In the genomic region with DNA sequence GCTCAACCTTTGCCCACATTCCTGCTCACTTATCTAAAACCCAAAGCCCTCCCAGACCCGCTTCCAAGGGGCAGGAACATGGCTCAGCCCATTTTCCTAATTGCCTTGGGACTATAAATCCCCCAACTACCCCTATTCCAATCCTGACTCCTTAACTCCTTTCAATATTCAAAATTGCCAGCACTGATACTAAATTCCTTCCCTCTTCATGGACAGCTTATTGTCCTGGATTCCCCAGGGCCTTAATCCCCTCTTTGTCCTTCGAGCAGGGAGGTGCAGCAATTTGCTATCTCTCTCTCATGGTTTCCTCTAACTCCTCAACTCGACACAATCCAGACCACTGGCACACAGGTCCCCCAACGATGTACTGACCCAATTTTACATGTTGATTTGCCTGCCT, we compare ENCODE assay signal across 23 cellular contexts.
DNase-seq lines count a peak whose midpoint lies in the region; TF ChIP-seq lines count a peak whose summit lies in the region.
"Had no signal": no experiment of that assay in that cellular context is flagged by ENCODE, and none has a peak within 500 bp of the region (broad histone marks: within the 10 kb centered on the region; RNA-seq: fewer than 3 reads in every experiment).

No MANE protein-coding gene starts in this region.

- no peaks in the 10 kb centered on the region for H3K27me3 ChIP-seq in A673 (replicated peaks; ENCODE audit: insufficient read depth, low read depth, low read length, poor library complexity)
- no peaks in the 10 kb centered on the region for H3K27me3 ChIP-seq in H7 (ENCODE audit: control insufficient read depth, insufficient read depth, low read length)
- no peaks in the 10 kb centered on the region for H3K27me3 ChIP-seq in NT2/D1 (ENCODE audit: insufficient read depth, insufficient read length)
- no peaks in the 10 kb centered on the region for H3K27me3 ChIP-seq in iPS-18a (ENCODE audit: control insufficient read depth, insufficient read depth, low read length)
- H3K27me3 ChIP-seq: BLaER1, heart left ventricle had no signal

- H3K4me1 Mint-ChIP-seq in activated T-helper 1 cell treated with anti-CD3 and anti-CD28 coated beads, Interleukin-12 subunit alpha, Interleukin-12 subunit beta, Interleukin-2, Interleukin-4 antibody, amounts not matched to agents 30 ng/mL and 10 ng/mL and 1 ng/mL, durations not matched to agents 14 hours and 24 hours and 36 hours (ENCODE audit: low read depth) = peaks cover 25% of the 10 kb centered on the region
- H3K4me1 Mint-ChIP-seq in activated T-helper 2 cell treated with anti-CD3 and anti-CD28 coated beads, Interferon-gamma antibody, Interleukin-2, Interleukin-4, amounts not matched to agents 10 μg/mL and 5 μg/mL and 100 μg/mL, durations not matched to agents 14 hours and 24 hours and 36 hours (ENCODE audit: low read depth) = peaks cover 23% of the 10 kb centered on the region
- H3K4me1 Mint-ChIP-seq: activated B cell treated with CpG ODN at 0.5 μM for 24 hours had no signal

- no peak overlapping the region for H3K27ac Mint-ChIP-seq in activated T-helper 1 cell treated with anti-CD3 and anti-CD28 coated beads, Interleukin-12 subunit alpha, Interleukin-12 subunit beta, Interleukin-2, Interleukin-4 antibody, amounts not matched to agents 30 ng/mL and 10 ng/mL and 1 ng/mL, durations not matched to agents 14 hours and 24 hours and 36 hours
- H3K27ac Mint-ChIP-seq in activated T-helper 2 cell treated with anti-CD3 and anti-CD28 coated beads, Interferon-gamma antibody, Interleukin-2, Interleukin-4, amounts not matched to agents 10 μg/mL and 5 μg/mL and 100 μg/mL, durations not matched to agents 14 hours and 24 hours and 36 hours = no peak overlapping the region
- H3K27ac Mint-ChIP-seq: activated B cell treated with CpG ODN at 0.5 μM for 24 hours; activated naive CD8-positive, alpha-beta T cell treated with anti-CD3 and anti-CD28 coated beads, Interleukin-2, amount 10 ng/mL, durations not matched to agents 7 days and 5 days had no signal

- no peak overlapping the region for H3K4me3 Mint-ChIP-seq in activated T-helper 1 cell treated with anti-CD3 and anti-CD28 coated beads, Interleukin-12 subunit alpha, Interleukin-12 subunit beta, Interleukin-2, Interleukin-4 antibody, amounts not matched to agents 30 ng/mL and 10 ng/mL and 1 ng/mL, durations not matched to agents 14 hours and 24 hours and 36 hours
- H3K4me3 Mint-ChIP-seq in activated T-helper 2 cell treated with anti-CD3 and anti-CD28 coated beads, Interferon-gamma antibody, Interleukin-2, Interleukin-4, amounts not matched to agents 10 μg/mL and 5 μg/mL and 100 μg/mL, durations not matched to agents 14 hours and 24 hours and 36 hours (ENCODE audit: low read depth) = no peak overlapping the region
- H3K4me3 Mint-ChIP-seq: activated B cell treated with CpG ODN at 0.5 μM for 24 hours; activated naive CD8-positive, alpha-beta T cell treated with anti-CD3 and anti-CD28 coated beads, Interleukin-2, amount 10 ng/mL, durations not matched to agents 7 days and 5 days had no signal

- no TSS peak for BruUV-seq in A673 (replicated peaks; lab: Mats Ljungman, UMichigan)

- intact Hi-C loops in A673 (cut with micrococcal nuclease; ENCODE audit: unreplicated experiment) = no loop called here
- intact Hi-C loops in activated T-helper 1 cell treated with anti-CD3 and anti-CD28 coated beads, Interleukin-12 subunit alpha, Interleukin-12 subunit beta, Interleukin-2, Interleukin-4 antibody, amounts not matched to agents 30 ng/mL and 10 ng/mL and 1 ng/mL, durations not matched to agents 14 hours and 24 hours and 36 hours (cut with micrococcal nuclease) = loop anchor here (5.0 to 10.0 kb wide), 2 partner anchors 97 to 200 kb away; a partner anchor contains a TSS
- intact Hi-C loops in activated T-helper 2 cell treated with anti-CD3 and anti-CD28 coated beads, Interferon-gamma antibody, Interleukin-2, Interleukin-4, amounts not matched to agents 10 μg/mL and 5 μg/mL and 100 μg/mL, durations not matched to agents 14 hours and 24 hours and 36 hours (cut with micrococcal nuclease) = loop anchor here (5.0 to 10.0 kb wide), 2 partner anchors 70 to 82 kb away; no protein-coding TSS in a partner anchor

- H3K27me3 Mint-ChIP-seq in activated T-helper 1 cell treated with anti-CD3 and anti-CD28 coated beads, Interleukin-12 subunit alpha, Interleukin-12 subunit beta, Interleukin-2, Interleukin-4 antibody, amounts not matched to agents 30 ng/mL and 10 ng/mL and 1 ng/mL, durations not matched to agents 14 hours and 24 hours and 36 hours (ENCODE audit: insufficient read depth) = no peaks in the 10 kb centered on the region
- no peaks in the 10 kb centered on the region for H3K27me3 Mint-ChIP-seq in activated T-helper 2 cell treated with anti-CD3 and anti-CD28 coated beads, Interferon-gamma antibody, Interleukin-2, Interleukin-4, amounts not matched to agents 10 μg/mL and 5 μg/mL and 100 μg/mL, durations not matched to agents 14 hours and 24 hours and 36 hours (ENCODE audit: low read depth)
- H3K27me3 Mint-ChIP-seq: activated B cell treated with CpG ODN at 0.5 μM for 24 hours; activated naive CD8-positive, alpha-beta T cell treated with anti-CD3 and anti-CD28 coated beads, Interleukin-2, amount 10 ng/mL, durations not matched to agents 7 days and 5 days had no signal

- peaks cover 48% of the 10 kb centered on the region for H3K4me1 ChIP-seq in A673 (ENCODE audit: insufficient read depth, low read length, poor library complexity, severe bottlenecking)
- peaks cover 2% of the 10 kb centered on the region for H3K4me1 ChIP-seq in NT2/D1 (ENCODE audit: insufficient read depth, insufficient read length)
- peaks cover 38% of the 10 kb centered on the region for H3K4me1 ChIP-seq in iPS-18a (ENCODE audit: control insufficient read depth, low read depth, low read length)

- H3K9me3 ChIP-seq in A673 (ENCODE audit: low read depth, low read length, poor library complexity, severe bottlenecking) (no peaks in the 10 kb centered on the region), NT2/D1 (ENCODE audit: insufficient read depth, low read length) (no peaks in the 10 kb centered on the region), iPS-18a (ENCODE audit: control insufficient read depth, low read depth, low read length) (no peaks in the 10 kb centered on the region)
- H3K9me3 ChIP-seq: BLaER1, heart left ventricle had no signal

- H3K27ac ChIP-seq in A673 (ENCODE audit: low read depth, low read length, poor library complexity, severe bottlenecking) (peak overlapping the region; percentile 41), iPS-18a (ENCODE audit: low read length) (peak overlapping the region; percentile 24)
- H3K27ac ChIP-seq: BLaER1, heart left ventricle had no signal

- H3K9me3 Mint-ChIP-seq in activated T-helper 1 cell treated with anti-CD3 and anti-CD28 coated beads, Interleukin-12 subunit alpha, Interleukin-12 subunit beta, Interleukin-2, Interleukin-4 antibody, amounts not matched to agents 30 ng/mL and 10 ng/mL and 1 ng/mL, durations not matched to agents 14 hours and 24 hours and 36 hours = no peaks in the 10 kb centered on the region
- no peaks in the 10 kb centered on the region for H3K9me3 Mint-ChIP-seq in activated T-helper 2 cell treated with anti-CD3 and anti-CD28 coated beads, Interferon-gamma antibody, Interleukin-2, Interleukin-4, amounts not matched to agents 10 μg/mL and 5 μg/mL and 100 μg/mL, durations not matched to agents 14 hours and 24 hours and 36 hours
- H3K9me3 Mint-ChIP-seq: activated B cell treated with CpG ODN at 0.5 μM for 24 hours; activated naive CD8-positive, alpha-beta T cell treated with anti-CD3 and anti-CD28 coated beads, Interleukin-2, amount 10 ng/mL, durations not matched to agents 7 days and 5 days had no signal

- CTCF ChIA-PET in A673 (lab: Charles Lee) = interaction anchor here (1.0 kb wide), 1 partner anchor 311 kb away, joined by 3 read pairs; no protein-coding TSS in a partner anchor

- no peak overlapping the region for H3K4me3 ChIP-seq in A673 (ENCODE audit: low read depth, low read length, poor library complexity, severe bottlenecking)
- H3K4me3 ChIP-seq in H7 (ENCODE audit: insufficient read depth, low read depth, low read length) = no peak overlapping the region
- H3K4me3 ChIP-seq in NT2/D1 (ENCODE audit: insufficient read length, low read depth) = no peak overlapping the region
- H3K4me3 ChIP-seq in iPS-18a (ENCODE audit: low read length) = peak overlapping the region; percentile 22
- H3K4me3 ChIP-seq: BLaER1, heart left ventricle had no signal

- peaks cover 35% of the 10 kb centered on the region for H3K36me3 Mint-ChIP-seq in activated T-helper 1 cell treated with anti-CD3 and anti-CD28 coated beads, Interleukin-12 subunit alpha, Interleukin-12 subunit beta, Interleukin-2, Interleukin-4 antibody, amounts not matched to agents 30 ng/mL and 10 ng/mL and 1 ng/mL, durations not matched to agents 14 hours and 24 hours and 36 hours (ENCODE audit: low read depth)
- H3K36me3 Mint-ChIP-seq in activated T-helper 2 cell treated with anti-CD3 and anti-CD28 coated beads, Interferon-gamma antibody, Interleukin-2, Interleukin-4, amounts not matched to agents 10 μg/mL and 5 μg/mL and 100 μg/mL, durations not matched to agents 14 hours and 24 hours and 36 hours (ENCODE audit: low read depth) = peaks cover 38% of the 10 kb centered on the region

- no peak overlapping the region for H3K9ac ChIP-seq in NT2/D1 (ENCODE audit: insufficient read length, low read depth)
- no peak overlapping the region for H3K9ac ChIP-seq in iPS-18a (ENCODE audit: low read length)
- H3K9ac ChIP-seq: BLaER1 had no signal

- no peak for TF ChIP-seq CTCF in A673 (conservative IDR thresholded peaks at IDR 0.05; ENCODE audit: low read depth, low read length)

- H3K36me3 ChIP-seq in A673 (ENCODE audit: insufficient read depth, low read length, poor library complexity, severe bottlenecking) = no peaks in the 10 kb centered on the region
- no peaks in the 10 kb centered on the region; the same call in 1 of the 2 replicates for H3K36me3 ChIP-seq in H7 (replicated peaks; ENCODE audit: control insufficient read depth, insufficient read depth, low read length)
- no peaks in the 10 kb centered on the region for H3K36me3 ChIP-seq in NT2/D1 (ENCODE audit: insufficient read depth, insufficient read length, low read length)
- H3K36me3 ChIP-seq in iPS-18a (ENCODE audit: control insufficient read depth, low read depth, low read length) = no peaks in the 10 kb centered on the region

- POLR2A ChIA-PET in A673 (lab: Charles Lee; ENCODE audit: low non-redundant PET) = no interaction called here

- DNase-seq in A673 (ENCODE audit: low spot score) (peak; percentile 54), H7 (peak; percentile 21), NT2/D1 (ENCODE audit: low read depth, low spot score) (peak; percentile 47), NCI-H187 treated with DMSO at 0.1 percent for 48 hours (lab: John Stamatoyannopoulos, UW) (no peak)
- no peak for DNase-seq in activated T-helper 1 cell treated with anti-CD3 and anti-CD28 coated beads, Interleukin-12 subunit alpha, Interleukin-12 subunit beta, Interleukin-2, Interleukin-4 antibody, amounts not matched to agents 30 ng/mL and 10 ng/mL and 1 ng/mL, durations not matched to agents 14 hours and 24 hours and 36 hours (ENCODE audit: low spot score)
- no peak for DNase-seq in stimulated activated CD4-positive, alpha-beta T cell treated with anti-CD3 and anti-CD28 coated beads, Interleukin-4, amount 100 ng/mL, for 4 hours
- DNase-seq in activated T-helper 2 cell treated with anti-CD3 and anti-CD28 coated beads, Interferon-gamma antibody, Interleukin-2, Interleukin-4, amounts not matched to agents 10 μg/mL and 5 μg/mL and 100 μg/mL, durations not matched to agents 14 hours and 24 hours and 36 hours (ENCODE audit: low spot score) = no peak
- DNase-seq: ACHN; activated B cell treated with CpG ODN at 0.5 μM for 24 hours; activated CD4-positive, alpha-beta T cell treated with anti-CD3 and anti-CD28 coated beads, Interleukin-2, amount 50 U/mL, for 4 hours; activated effector memory CD4-positive, alpha-beta T cell treated with anti-CD3 and anti-CD28 coated beads, Interleukin-2, amount 50 U/mL, for 16 hours; activated naive CD8-positive, alpha-beta T cell treated with anti-CD3 and anti-CD28 coated beads, Interleukin-2, amount 10 ng/mL, durations not matched to agents 7 days and 5 days; effector memory CD4-positive, alpha-beta T cell; foreskin fibroblast; heart left ventricle; KBM-7; NCI-H1436 treated with DMSO at 0.1 percent for 48 hours; NCI-H2171 treated with DMSO at 0.1 percent for 48 hours; NCI-H526; stimulated activated CD4-positive, alpha-beta T cell treated with anti-CD3 and anti-CD28 coated beads, Interleukin-2, amount 100 ng/mL, for 48 hours; stimulated activated naive CD4-positive, alpha-beta T cell had no signal

Comparison
In these comparisons a context has a peak if more than half of its experiments do, and no peak if none do; other contexts are left out.
1. DNase-seq: peak in A673 (single experiment), H7 (single experiment) and NT2/D1 (single experiment); none in NCI-H187 treated with DMSO at 0.1 percent for 48 hours (single experiment), activated T-helper 1 cell treated with anti-CD3 and anti-CD28 coated beads, Interleukin-12 subunit alpha, Interleukin-12 subunit beta, Interleukin-2, Interleukin-4 antibody, amounts not matched to agents 30 ng/mL and 10 ng/mL and 1 ng/mL, durations not matched to agents 14 hours and 24 hours and 36 hours (single experiment), stimulated activated CD4-positive, alpha-beta T cell treated with anti-CD3 and anti-CD28 coated beads, Interleukin-4, amount 100 ng/mL, for 4 hours (0 of 2) and activated T-helper 2 cell treated with anti-CD3 and anti-CD28 coated beads, Interferon-gamma antibody, Interleukin-2, Interleukin-4, amounts not matched to agents 10 μg/mL and 5 μg/mL and 100 μg/mL, durations not matched to agents 14 hours and 24 hours and 36 hours (single experiment).